ENCODE assay signal across 2 cellular contexts in genomic region chr1:37486680-37487618, GRCh38.
TF ChIP-seq lines count a peak whose summit lies in the region.

No MANE protein-coding gene starts in this region.

TF ChIP-seq in IMR-90, 13 proteins besides CTCF, POLR2A, EP300 and RAD21:
- no peak for TF ChIP-seq BHLHE40 (IDR thresholded peaks at IDR 0.05; ENCODE audit: low read depth, low read length)
- no peak for TF ChIP-seq FOS (IDR thresholded peaks at IDR 0.05; ENCODE audit: low read depth, low read length)
- no peak for TF ChIP-seq CHD1 (IDR thresholded peaks at IDR 0.05; ENCODE audit: low read depth, low read length)
- 0 out of 2 replicates have a peak, but pooled peaks have one; percentile 36 for TF ChIP-seq MAFK (IDR thresholded peaks at IDR 0.05; ENCODE audit: low read depth, low read length)
- peak; percentile 56 for TF ChIP-seq RCOR1 (IDR thresholded peaks at IDR 0.05; ENCODE audit: insufficient replicate concordance, low read length)
- no peak for TF ChIP-seq NFE2L2 (IDR thresholded peaks at IDR 0.05; ENCODE audit: low read depth, low read length)
- TF ChIP-seq RFX5 (IDR thresholded peaks at IDR 0.05; ENCODE audit: low read depth, low read length), result no peak
- no peak for TF ChIP-seq ELK1 (IDR thresholded peaks at IDR 0.05; ENCODE audit: borderline replicate concordance, low read depth, low read length)
- no peak for TF ChIP-seq CEBPB (IDR thresholded peaks at IDR 0.05; ENCODE audit: low read depth, low read length)
- no peak; the same call in 1 of the 2 replicates for TF ChIP-seq MAZ (IDR thresholded peaks at IDR 0.05; ENCODE audit: borderline replicate concordance, low read depth, low read length)
- TF ChIP-seq MXI1 (IDR thresholded peaks at IDR 0.05; ENCODE audit: borderline replicate concordance, low read depth, low read length), result no peak
- TF ChIP-seq SMC3 (IDR thresholded peaks at IDR 0.05; ENCODE audit: low read depth, low read length), result peak; percentile 94
- TF ChIP-seq USF2 (IDR thresholded peaks at IDR 0.05; ENCODE audit: low read depth, low read length), result no peak

TF ChIP-seq in SK-N-SH treated with all-trans-retinoic acid at 6 μM for 48 hours, 23 proteins besides CTCF, POLR2A, EP300 and RAD21:
- no peak for TF ChIP-seq ZFP3 (CRISPR knock-in tag; IDR thresholded peaks at IDR 0.05)
- no peak for TF ChIP-seq ISL1 (CRISPR knock-in tag; IDR thresholded peaks at IDR 0.05)
- no peak for TF ChIP-seq PPARA (CRISPR knock-in tag; IDR thresholded peaks at IDR 0.05; ENCODE audit: borderline replicate concordance)
- TF ChIP-seq PATZ1 (CRISPR knock-in tag; IDR thresholded peaks at IDR 0.05; ENCODE audit: borderline replicate concordance), result no peak
- TF ChIP-seq ZC3H10 (CRISPR knock-in tag; IDR thresholded peaks at IDR 0.05), result no peak
- TF ChIP-seq CSRNP3 (CRISPR knock-in tag; IDR thresholded peaks at IDR 0.05), result no peak
- TF ChIP-seq BACH2 (CRISPR knock-in tag; IDR thresholded peaks at IDR 0.05; ENCODE audit: borderline replicate concordance), result no peak
- no peak for TF ChIP-seq ARNTL (CRISPR knock-in tag; IDR thresholded peaks at IDR 0.05; ENCODE audit: borderline replicate concordance, low read depth)
- TF ChIP-seq CSDC2 (CRISPR knock-in tag; IDR thresholded peaks at IDR 0.05), result no peak
- no peak for TF ChIP-seq ZFP30 (CRISPR knock-in tag; IDR thresholded peaks at IDR 0.05)
- no peak for TF ChIP-seq ZNF565 (CRISPR knock-in tag; conservative IDR thresholded peaks at IDR 0.05; ENCODE audit: low read depth)
- no peak for TF ChIP-seq SNAI2 (CRISPR knock-in tag; IDR thresholded peaks at IDR 0.05)
- no peak for TF ChIP-seq TCF4 (CRISPR knock-in tag; IDR thresholded peaks at IDR 0.05; ENCODE audit: borderline replicate concordance)
- no peak for TF ChIP-seq RARB (CRISPR knock-in tag; IDR thresholded peaks at IDR 0.05)
- no peak for TF ChIP-seq TOX (CRISPR knock-in tag; IDR thresholded peaks at IDR 0.05; ENCODE audit: borderline replicate concordance)
TF ChIP-seq in SK-N-SH treated with all-trans-retinoic acid at 6 μM for 48 hours: peak in this region for 0.
